In genomic region chr13:64723735-64724134, GRCh38 we compare ENCODE assay signal across 9 cellular contexts.
DNase-seq lines count a peak whose midpoint lies in the region; ATAC-seq and TF ChIP-seq lines count a peak whose summit lies in the region.
"Had no signal": no experiment of that assay in that cellular context is flagged by ENCODE, and none has a peak within 500 bp of the region (broad histone marks: within the 10 kb centered on the region; RNA-seq: fewer than 3 reads in every experiment).

No MANE protein-coding gene starts in this region.

- H3K27ac ChIP-seq in HCT116 (ENCODE audit: low read depth, low read length) (no peak overlapping the region), RWPE2 (ENCODE audit: poor library complexity, severe bottlenecking) (peak overlapping the region; percentile 62), testis (no peak overlapping the region)

- ATAC-seq in HCT116 (peak; percentile 97), RWPE2 (ENCODE audit: low read depth) (peak; percentile 100), sciatic nerve (no peak), GM18517 (IDR thresholded peaks at IDR 0.05; ENCODE audit: unreplicated experiment) (no peak)

- TF ChIP-seq POLR2A in HCT116 (IDR thresholded peaks at IDR 0.05; ENCODE audit: borderline replicate concordance, extremely low read depth, insufficient read depth, insufficient read length) = no peak
- no peak for TF ChIP-seq POLR2A in testis (IDR thresholded peaks at IDR 0.05)

- peak overlapping the region; percentile 83 for H2AFZ ChIP-seq in HCT116 (ENCODE audit: low read depth, low read length, poor library complexity, severe bottlenecking)

- no peak for TF ChIP-seq RAD21 in HCT116 (IDR thresholded peaks at IDR 0.05; ENCODE audit: low read depth)

- no peak for TF ChIP-seq CTCF in HCT116 (IDR thresholded peaks at IDR 0.05 in 2 of 3, conservative IDR thresholded peaks at IDR 0.05 in 1 of 3; ENCODE audit: borderline replicate concordance in 1 of 3, insufficient read depth in 1 of 3, low read depth in 2 of 3, low read length in 2 of 3)
- TF ChIP-seq CTCF in RWPE2 (IDR thresholded peaks at IDR 0.05; ENCODE audit: poor library complexity, severe bottlenecking) = no peak
- no peak for TF ChIP-seq CTCF in fibroblast of mammary gland (conservative IDR thresholded peaks at IDR 0.05; ENCODE audit: control insufficient read depth, insufficient read depth, low read depth, low read length)
- TF ChIP-seq CTCF in testis (IDR thresholded peaks at IDR 0.05) = no peak

- H3K9me3 ChIP-seq in HCT116 (ENCODE audit: control insufficient read depth in 1 of 2, insufficient read depth in 1 of 2, low read depth in 1 of 2, low read length in 2 of 2) (no peaks in the 10 kb centered on the region), RWPE2 (ENCODE audit: severe bottlenecking) (no peaks in the 10 kb centered on the region), testis (no peaks in the 10 kb centered on the region)

- peak overlapping the region; percentile 21; the same call in 1 of the 2 replicates for H3K9ac ChIP-seq in HCT116 (ENCODE audit: low read length)

- POLR2A ChIA-PET in HCT116 (lab: Charles Lee) = no interaction called here

- H3K4me3 ChIP-seq in HCT116 (replicated peaks in 1 of 2; ENCODE audit: low read depth in 1 of 2, low read length in 2 of 2) (no peak overlapping the region), RWPE2 (ENCODE audit: severe bottlenecking) (no peak overlapping the region), fibroblast of mammary gland (ENCODE audit: control insufficient read depth, low read depth, low read length) (no peak overlapping the region), testis (no peak overlapping the region)

- peak; percentile 80 for DNase-seq in HCT116 (ENCODE audit: low read depth, low spot score)
- peak; percentile 47 for DNase-seq in RWPE2 (ENCODE audit: low spot score)
- peak; percentile 75 for DNase-seq in fibroblast of mammary gland (ENCODE audit: low read depth)
- peak; percentile 52 for DNase-seq in retina
- no peak for DNase-seq in NCI-H345 (lab: John Stamatoyannopoulos, UW)
- no peak for DNase-seq in testis
- no peak for DNase-seq in sciatic nerve (ENCODE audit: low spot score)
- DNase-seq: activated T-cell treated with anti-CD3 and anti-CD28 coated beads, Interleukin-2, amount 50 U/mL, for 1 hour had no signal

- no peaks in the 10 kb centered on the region for H4K20me1 ChIP-seq in HCT116 (ENCODE audit: insufficient read depth)

- intact Hi-C loops in HCT116 (cut with micrococcal nuclease) = no loop called here
- intact Hi-C loops in testis (cut with DNase I; ENCODE audit: low total_unique reads) = no loop called here
- intact Hi-C loops in sciatic nerve (cut with DNase I) = no loop called here

- H3K4me1 ChIP-seq in HCT116 (ENCODE audit: control insufficient read depth in 1 of 2, insufficient read depth in 2 of 2, low read length in 2 of 2) = peaks cover 0 to 13% of the 10 kb centered on the region in 2 experiments; a peak in 3 of 4 replicates
- peaks cover 14% of the 10 kb centered on the region for H3K4me1 ChIP-seq in RWPE2 (ENCODE audit: insufficient read depth, poor library complexity, severe bottlenecking)
- H3K4me1 ChIP-seq in testis = no peaks in the 10 kb centered on the region

- no peaks in the 10 kb centered on the region for H3K36me3 ChIP-seq in HCT116 (ENCODE audit: control insufficient read depth in 1 of 2, insufficient read depth in 2 of 2, low read length in 2 of 2)
- no peaks in the 10 kb centered on the region for H3K36me3 ChIP-seq in RWPE2 (ENCODE audit: low read depth)
- H3K36me3 ChIP-seq in testis (ENCODE audit: low read depth, missing control alignments) = no peaks in the 10 kb centered on the region

- no peaks in the 10 kb centered on the region for H3K79me2 ChIP-seq in HCT116 (ENCODE audit: insufficient read depth, low read length)

- WGBS in testis, 2 donors = 32 to 44% methylated on average over 2 of the region's 2 CpGs

- H3K9me2 ChIP-seq in HCT116 (ENCODE audit: insufficient read depth) = no peaks in the 10 kb centered on the region

- H3K27me3 ChIP-seq in HCT116 (ENCODE audit: insufficient read depth, low read length) (no peaks in the 10 kb centered on the region), RWPE2 (ENCODE audit: insufficient read depth, poor library complexity, severe bottlenecking) (no peaks in the 10 kb centered on the region), testis (no peaks in the 10 kb centered on the region)

- no TSS peak for BruUV-seq in HCT116 (replicated peaks; lab: Mats Ljungman, UMichigan)

- peak overlapping the region; percentile 56 for H3K4me2 ChIP-seq in HCT116 (ENCODE audit: low read length)

- RAD21 ChIA-PET in HCT116 (lab: Charles Lee; ENCODE audit: low non-redundant PET in 1 of 2, low total read pairs in 2 of 2, uncharacterized antibody in 2 of 2, unreplicated experiment in 2 of 2) = interaction anchor here in 1 of 2 experiments (0.6 kb wide), 1 partner anchor 343 kb away, joined by 4 read pairs; no protein-coding TSS in a partner anchor

- CTCF ChIA-PET in HCT116 (lab: Charles Lee) = no interaction called here

TF ChIP-seq in HCT116, 20 proteins besides CTCF, POLR2A, EP300 and RAD21:
- TF ChIP-seq POLR2AphosphoS5 (IDR thresholded peaks at IDR 0.05; ENCODE audit: low read depth, low read length) = no peak
- TF ChIP-seq MAX (IDR thresholded peaks at IDR 0.05) = no peak
- TF ChIP-seq EGR1 (IDR thresholded peaks at IDR 0.05; ENCODE audit: low read depth) = no peak
- TF ChIP-seq FOSL1 (IDR thresholded peaks at IDR 0.05; ENCODE audit: low read depth) = peak; percentile 63; the same call in 1 of the 2 replicates
- no peak for TF ChIP-seq SP1 (IDR thresholded peaks at IDR 0.05; ENCODE audit: low read depth)
- no peak for TF ChIP-seq SIN3A (IDR thresholded peaks at IDR 0.05; ENCODE audit: low read depth)
- no peak for TF ChIP-seq REST (IDR thresholded peaks at IDR 0.05; ENCODE audit: low read depth)
- no peak for TF ChIP-seq EZH2phosphoT487 (IDR thresholded peaks at IDR 0.05; ENCODE audit: borderline replicate concordance)
- TF ChIP-seq ELF1 (IDR thresholded peaks at IDR 0.05; ENCODE audit: borderline replicate concordance, low read depth) = no peak
- TF ChIP-seq TCF7L2 (IDR thresholded peaks at IDR 0.05; ENCODE audit: borderline replicate concordance, extremely low read depth, insufficient read depth, insufficient read length) = no peak
- no peak for TF ChIP-seq SRF (IDR thresholded peaks at IDR 0.05; ENCODE audit: low read depth)
- TF ChIP-seq YY1 (IDR thresholded peaks at IDR 0.05; ENCODE audit: extremely low read depth, insufficient replicate concordance, low read depth, low read length) = no peak
- no peak for TF ChIP-seq ATF3 (IDR thresholded peaks at IDR 0.05)
- TF ChIP-seq ZFX (IDR thresholded peaks at IDR 0.05) = no peak
- no peak for TF ChIP-seq ZNF274 (IDR thresholded peaks at IDR 0.05; ENCODE audit: low read depth, low read length)
- TF ChIP-seq EZH2 (IDR thresholded peaks at IDR 0.05) = no peak
- TF ChIP-seq CBX3 (IDR thresholded peaks at IDR 0.05; ENCODE audit: low read depth) = 0 out of 2 replicates have a peak, but pooled peaks have one; percentile 31
- no peak for TF ChIP-seq CEBPB (IDR thresholded peaks at IDR 0.05; ENCODE audit: low read depth)
- TF ChIP-seq JUND (IDR thresholded peaks at IDR 0.05) = peak; percentile 70
TF ChIP-seq in HCT116: peak in this region for 3.

Comparison
In these comparisons a context has a peak if more than half of its experiments do, and no peak if none do; other contexts are left out.
1. ATAC-seq: peak in HCT116 (single experiment) and RWPE2 (single experiment); none in sciatic nerve (single experiment) and GM18517 (single experiment).
2. DNase-seq: peak in HCT116 (single experiment), RWPE2 (single experiment), fibroblast of mammary gland (single experiment) and retina (single experiment); none in NCI-H345 (single experiment), testis (single experiment) and sciatic nerve (single experiment).